Comparison of ENCODE assay signal across 23 cellular contexts in the genomic region with DNA sequence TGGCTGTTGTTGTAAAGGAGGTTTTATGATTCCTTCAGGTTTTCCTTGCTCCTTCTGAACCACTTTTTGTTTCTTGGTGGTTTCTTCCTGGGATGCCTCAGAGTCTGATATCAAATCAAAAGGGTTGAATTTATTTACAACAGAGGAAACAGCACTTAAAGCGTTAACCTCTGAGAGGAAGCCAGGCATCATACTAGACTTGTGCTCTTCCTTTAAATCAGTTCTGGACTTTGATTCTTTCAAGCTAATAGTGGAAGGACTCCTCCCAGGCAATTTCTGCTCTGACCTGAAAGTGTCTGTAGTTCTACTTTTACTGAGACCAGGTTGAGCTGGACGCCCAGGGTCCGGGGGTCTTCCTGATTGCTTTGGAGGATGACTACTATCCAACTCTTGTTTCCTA. TPM values are rescaled to one million over a fixed set of nuclear protein-coding genes. Genes with fewer than 3 reads are reported as not detected.
A peak's percentile ranks its signal among the peaks of the same experiment; 100 is the strongest.
DNase-seq lines count a peak whose midpoint lies in the region; ATAC-seq, FAIRE-seq and TF ChIP-seq lines count a peak whose summit lies in the region.
"Had no signal": no experiment of that assay in that cellular context is flagged by ENCODE, and none has a peak within 500 bp of the region (broad histone marks: within the 10 kb centered on the region; RNA-seq: fewer than 3 reads in every experiment).

No MANE protein-coding gene starts in this region.

- H2AFZ ChIP-seq in HepG2 (ENCODE audit: low read length) = no peak overlapping the region

- H3K4me1 ChIP-seq in HepG2 (ENCODE audit: insufficient read depth, low read length) (peaks cover under 1% of the 10 kb centered on the region; the same call in 1 of the 2 replicates), right lobe of liver (peaks cover 0 to 3% (median 0%) of the 10 kb centered on the region in 4 donors), mucosa of descending colon (ENCODE audit: low read depth) (no peaks in the 10 kb centered on the region)
- H3K4me1 ChIP-seq: A549; BLaER1 treated with 17β-estradiol and CSF1 and Interleukin-3, amounts not matched to agents 10 nM and 100 nM had no signal

- H3K27ac ChIP-seq in HepG2 (ENCODE audit: extremely low read length, insufficient read depth, low read length) (no peak overlapping the region), right lobe of liver (no peak overlapping the region)
- H3K27ac ChIP-seq: A549; BLaER1 treated with 17β-estradiol and CSF1 and Interleukin-3, amounts not matched to agents 10 nM and 100 nM had no signal

- POLR2A ChIA-PET in HepG2 (lab: Yijun Ruan, JAX) = no interaction called here

- no peaks in the 10 kb centered on the region for H3K27me3 Mint-ChIP-seq in glutamatergic neuron (ENCODE audit: unreplicated experiment)
- H3K27me3 Mint-ChIP-seq in activated CD4-positive, alpha-beta T cell treated with anti-CD3 and anti-CD28 coated beads, Interleukin-2, amount 10 ng/mL, durations not matched to agents 24 days and 14 days = peaks cover 5% of the 10 kb centered on the region
- H3K27me3 Mint-ChIP-seq: CD4-positive, alpha-beta T cell; CD8-positive, alpha-beta memory T cell had no signal

- peaks cover 4% of the 10 kb centered on the region for H3K36me3 Mint-ChIP-seq in glutamatergic neuron (ENCODE audit: unreplicated experiment)
- no peaks in the 10 kb centered on the region for H3K36me3 Mint-ChIP-seq in activated CD4-positive, alpha-beta T cell treated with anti-CD3 and anti-CD28 coated beads, Interleukin-2, amount 10 ng/mL, durations not matched to agents 24 days and 14 days (ENCODE audit: low read depth)
- H3K36me3 Mint-ChIP-seq: CD14-positive monocyte had no signal

- TF ChIP-seq EP300 in HepG2 (IDR thresholded peaks at IDR 0.05; ENCODE audit: low read depth in 2 of 2, low read length in 2 of 2) (no peak), HepG2 (CRISPR knock-in tag; IDR thresholded peaks at IDR 0.05; ENCODE audit: borderline replicate concordance) (no peak)

- H3K4me2 ChIP-seq in HepG2 (ENCODE audit: low read depth, low read length) = no peak overlapping the region
- H3K4me2 ChIP-seq: A549; BLaER1 treated with 17β-estradiol and CSF1 and Interleukin-3, amounts not matched to agents 10 nM and 100 nM had no signal

- H3K36me3 ChIP-seq in HepG2 (replicated peaks in 1 of 2; ENCODE audit: control insufficient read depth in 1 of 2, insufficient read depth in 2 of 2, low read length in 2 of 2) (no peaks in the 10 kb centered on the region), right lobe of liver (no peaks in the 10 kb centered on the region), mucosa of descending colon (ENCODE audit: low read depth) (no peaks in the 10 kb centered on the region)
- H3K36me3 ChIP-seq: BLaER1 treated with 17β-estradiol and CSF1 and Interleukin-3, amounts not matched to agents 10 nM and 100 nM had no signal

- no peaks in the 10 kb centered on the region for H3K79me2 ChIP-seq in HepG2 (ENCODE audit: insufficient read depth, low read length)

- in situ Hi-C loops in HepG2 (cut with HindIII; ENCODE audit: extremely low pct_ligation_motif_present, low pct_unique_long_range_greater_than_20kb) = no loop called here

- H3K9me3 Mint-ChIP-seq in glutamatergic neuron (ENCODE audit: unreplicated experiment) = peaks cover 4% of the 10 kb centered on the region
- no peaks in the 10 kb centered on the region for H3K9me3 Mint-ChIP-seq in activated CD4-positive, alpha-beta T cell treated with anti-CD3 and anti-CD28 coated beads, Interleukin-2, amount 10 ng/mL, durations not matched to agents 24 days and 14 days

- WGBS in HepG2 (ENCODE audit: low lambda C conversion rate) = 3% methylated on average over 3 of the region's 3 CpGs
- WGBS in right lobe of liver (ENCODE audit: insufficient coverage, low coverage, low lambda C conversion rate, missing lambda C conversion rate) = 27% methylated on average over 3 of the region's 3 CpGs

- H3K4me3 ChIP-seq in HepG2 (replicated peaks in 1 of 3; ENCODE audit: insufficient read depth in 1 of 3, low read depth in 2 of 3, low read length in 3 of 3) = no peak overlapping the region
- no peak overlapping the region for H3K4me3 ChIP-seq in right lobe of liver
- H3K4me3 ChIP-seq in mucosa of descending colon = no peak overlapping the region
- H3K4me3 ChIP-seq: A549; BLaER1 treated with 17β-estradiol and CSF1 and Interleukin-3, amounts not matched to agents 10 nM and 100 nM had no signal

- no peaks in the 10 kb centered on the region for H3K27me3 ChIP-seq in HepG2 (ENCODE audit: control insufficient read depth in 1 of 2, insufficient read depth in 2 of 2, low read length in 2 of 2)
- no peaks in the 10 kb centered on the region for H3K27me3 ChIP-seq in right lobe of liver
- H3K27me3 ChIP-seq: BE2C; BLaER1 treated with 17β-estradiol and CSF1 and Interleukin-3, amounts not matched to agents 10 nM and 100 nM had no signal

- peak overlapping the region; percentile 26 for H3K27ac Mint-ChIP-seq in glutamatergic neuron (ENCODE audit: unreplicated experiment)
- H3K27ac Mint-ChIP-seq in activated CD4-positive, alpha-beta T cell treated with anti-CD3 and anti-CD28 coated beads, Interleukin-2, amount 10 ng/mL, durations not matched to agents 24 days and 14 days = no peak overlapping the region
- H3K27ac Mint-ChIP-seq: CD14-positive monocyte; CD4-positive, alpha-beta T cell; CD8-positive, alpha-beta memory T cell had no signal

- TF ChIP-seq RAD21 in HepG2 (CRISPR knock-in tag; IDR thresholded peaks at IDR 0.05) = no peak

- CTCF ChIA-PET in HepG2 (lab: Yijun Ruan, JAX; ENCODE audit: low intra/inter-chr PET ratio, low total read pairs) = no interaction called here

- H4K20me1 ChIP-seq in HepG2 (ENCODE audit: insufficient read depth, low read length) = no peaks in the 10 kb centered on the region; the same call in 1 of the 2 replicates
- H4K20me1 ChIP-seq: BLaER1 treated with 17β-estradiol and CSF1 and Interleukin-3, amounts not matched to agents 10 nM and 100 nM had no signal

- TF ChIP-seq POLR2A in HepG2 (IDR thresholded peaks at IDR 0.05; ENCODE audit: insufficient read depth in 1 of 2, low read depth in 2 of 2, low read length in 2 of 2) (no peak), right lobe of liver (IDR thresholded peaks at IDR 0.05) (no peak)

- no peak; the same call in 2 of the 3 replicates for ATAC-seq in HepG2
- no peak for ATAC-seq in right lobe of liver
- peak; percentile 87 for ATAC-seq in mucosa of descending colon
- ATAC-seq: HCT116 had no signal

- no peak for FAIRE-seq in HepG2 (lab: Jason Lieb, UNC)
- FAIRE-seq: A549, D721Med, GM12892, H1 had no signal

- DNase-seq in HepG2 (ENCODE audit: low spot score) = no peak
- DNase-seq in right lobe of liver = no peak
- DNase-seq in glutamatergic neuron = no peak
- peak in 1 of 3 donors; percentile 30 for DNase-seq in mucosa of descending colon
- DNase-seq in activated CD4-positive, alpha-beta T cell treated with anti-CD3 and anti-CD28 coated beads, Interleukin-2, amount 10 ng/mL, durations not matched to agents 24 days and 14 days = no peak
- DNase-seq in NCI-H1930 (lab: John Stamatoyannopoulos, UW) = no peak
- no peak for DNase-seq in stimulated activated CD4-positive, alpha-beta T cell treated with anti-CD3 and anti-CD28 coated beads, Interleukin-1b, Interleukin-23, amount 100 ng/mL, for 48 hours
- DNase-seq: 8988T; ACHN; AML-193; CD4-positive, alpha-beta T cell; CD8-positive, alpha-beta memory T cell; DMS153; DND-41; H7 had no signal

- intact Hi-C loops in HepG2 (cut with micrococcal nuclease; ENCODE audit: unreplicated experiment) (no loop called here), right lobe of liver (cut with DNase I) (no loop called here), mucosa of descending colon (cut with DNase I, micrococcal nuclease) (no loop called here)
- intact Hi-C loops in activated CD4-positive, alpha-beta T cell treated with anti-CD3 and anti-CD28 coated beads, Interleukin-2, amount 10 ng/mL, durations not matched to agents 24 days and 14 days (cut with micrococcal nuclease) = no loop called here

- H3K4me1 Mint-ChIP-seq in glutamatergic neuron (ENCODE audit: low read depth, unreplicated experiment) = peaks cover 19% of the 10 kb centered on the region
- no peaks in the 10 kb centered on the region for H3K4me1 Mint-ChIP-seq in activated CD4-positive, alpha-beta T cell treated with anti-CD3 and anti-CD28 coated beads, Interleukin-2, amount 10 ng/mL, durations not matched to agents 24 days and 14 days
- H3K4me1 Mint-ChIP-seq: CD14-positive monocyte; CD8-positive, alpha-beta memory T cell had no signal

- TF ChIP-seq CTCF in HepG2 (CRISPR knock-in tag; IDR thresholded peaks at IDR 0.05) = no peak
- TF ChIP-seq CTCF in right lobe of liver (IDR thresholded peaks at IDR 0.05) = no peak
- no peak for TF ChIP-seq CTCF in glutamatergic neuron (IDR thresholded peaks at IDR 0.05; ENCODE audit: partially characterized antibody, unreplicated experiment)
- TF ChIP-seq CTCF in mucosa of descending colon (IDR thresholded peaks at IDR 0.05) = no peak

- no peak overlapping the region for H3K4me3 Mint-ChIP-seq in glutamatergic neuron (ENCODE audit: unreplicated experiment)
- no peak overlapping the region for H3K4me3 Mint-ChIP-seq in activated CD4-positive, alpha-beta T cell treated with anti-CD3 and anti-CD28 coated beads, Interleukin-2, amount 10 ng/mL, durations not matched to agents 24 days and 14 days
- H3K4me3 Mint-ChIP-seq: CD14-positive monocyte; CD4-positive, alpha-beta T cell; CD8-positive, alpha-beta memory T cell had no signal

- no TSS peak for BruUV-seq in HepG2 (replicated peaks; lab: Mats Ljungman, UMichigan)

- H3K9me3 ChIP-seq in HepG2 (ENCODE audit: low read length) (no peaks in the 10 kb centered on the region), right lobe of liver (no peaks in the 10 kb centered on the region), mucosa of descending colon (no peaks in the 10 kb centered on the region)
- H3K9me3 ChIP-seq: A549; BE2C; BLaER1 treated with 17β-estradiol and CSF1 and Interleukin-3, amounts not matched to agents 10 nM and 100 nM had no signal

- H3K9ac ChIP-seq in HepG2 (ENCODE audit: insufficient read depth, low read depth, low read length) = no peak overlapping the region
- H3K9ac ChIP-seq: BLaER1 treated with 17β-estradiol and CSF1 and Interleukin-3, amounts not matched to agents 10 nM and 100 nM had no signal

RNA-seq across cellular contexts. Expression of a gene that starts 6.7 kb away (rescaled TPM):
- total RNA-seq in HepG2 (2016; rRNA removed; fragmentation: Illumina TruSeq; extraction: Trizol) (0.06 and 0.29 TPM in 2 replicates), right lobe of liver (1 to 10 TPM in 1 of 6 experiments, under 1 TPM in 5; 0.22 to 1.1 (median 0.33) TPM), glutamatergic neuron (ENCODE audit: unreplicated experiment) (17.4 TPM), mucosa of descending colon (10 to 100 TPM in 1 of 3 donors, 1 to 10 TPM in 2; 5.5 to 16.5 (median 7.1) TPM)
- total RNA-seq in HepG2 (2016; cell fraction: cytosol; rRNA removed; fragmentation: Illumina TruSeq; extraction: Trizol; ENCODE audit: low read depth) = under 0.01 and 0.09 TPM in 2 replicates
- total RNA-seq in HepG2 (2016; cell fraction: insoluble cytoplasmic fraction; rRNA removed; fragmentation: Illumina TruSeq; extraction: Trizol) = 0.11 and 0.21 TPM in 2 replicates
- 0.03 TPM in 2 replicates for total RNA-seq in HepG2 (2016; cell fraction: membrane; rRNA removed; fragmentation: Illumina TruSeq; extraction: Trizol)
- 0.25 and 0.50 TPM in 2 replicates for total RNA-seq in HepG2 (2016; cell fraction: nucleus; rRNA removed; fragmentation: Illumina TruSeq; extraction: Trizol)
- 0.07 and 0.10 TPM in 2 replicates for polyA plus RNA-seq in HepG2 (2011; rRNA removed)
- polyA plus RNA-seq in HepG2 (2011; cell fraction: cytosol; rRNA removed) = 0.01 and 0.04 TPM in 2 replicates
- 0.09 and 0.24 TPM in 2 replicates for polyA plus RNA-seq in HepG2 (2011; cell fraction: nucleus; rRNA removed)
- polyA plus RNA-seq in HepG2 (2012) = 0.08 and 0.16 TPM in 2 replicates
- 0.01 TPM in 1 of 2 replicates, not detected in the other for polyA plus RNA-seq in HepG2 (2016; cell fraction: cytosol; fragmentation: Illumina TruSeq; extraction: Trizol; ENCODE audit: low read depth)
- polyA plus RNA-seq in HepG2 (2016; cell fraction: insoluble cytoplasmic fraction; fragmentation: Illumina TruSeq; extraction: Trizol; ENCODE audit: low read depth) = 0.16 and 1.0 TPM in 2 replicates
- 0.01 and 0.17 TPM in 2 replicates for polyA plus RNA-seq in HepG2 (2016; cell fraction: membrane; fragmentation: Illumina TruSeq; extraction: Trizol; ENCODE audit: low read depth)
- polyA plus RNA-seq in HepG2 (2016; cell fraction: nucleus; fragmentation: Illumina TruSeq; extraction: Trizol; ENCODE audit: insufficient read depth, low read depth) = 0.25 and 0.26 TPM in 2 replicates
- 0.16 TPM in 1 of 2 replicates, not detected in the other for polyA minus RNA-seq in HepG2 (2011; rRNA and poly(A)+ RNA removed; ENCODE audit: low replicate concordance)
- polyA minus RNA-seq in HepG2 (2011; cell fraction: cytosol; rRNA and poly(A)+ RNA removed) = not detected in 2 replicates
- 0.25 and 0.39 TPM in 2 replicates for polyA minus RNA-seq in HepG2 (2011; cell fraction: nucleus; rRNA and poly(A)+ RNA removed)
- not detected in 2 replicates for total RNA-seq in activated CD4-positive, alpha-beta T cell treated with anti-CD3 and anti-CD28 coated beads, Interleukin-2, amount 10 ng/mL, durations not matched to agents 24 days and 14 days
- total RNA-seq: CD4-positive, alpha-beta T cell; CD8-positive, alpha-beta memory T cell had no signal
- polyA plus RNA-seq: CD14-positive monocyte; CD8-positive, alpha-beta memory T cell had no signal
